8 cellular contexts compared by ENCODE assay signal in genomic region chr1:207335695-207336363, GRCh38. TPM values are rescaled to one million over a fixed set of nuclear protein-coding genes. Genes with fewer than 3 reads are reported as not detected.
DNase-seq lines count a peak whose midpoint lies in the region; ATAC-seq and TF ChIP-seq lines count a peak whose summit lies in the region.

No MANE protein-coding gene starts in this region.

- peak; percentile 25 for TF ChIP-seq CTCF in natural killer cell (IDR thresholded peaks at IDR 0.05)

- no peaks in the 10 kb centered on the region for H3K27me3 Mint-ChIP-seq in activated naive CD8-positive, alpha-beta T cell
- no peaks in the 10 kb centered on the region for H3K27me3 Mint-ChIP-seq in natural killer cell (ENCODE audit: low read depth in 2 of 2)

- peaks cover 76% of the 10 kb centered on the region for H3K4me1 Mint-ChIP-seq in activated naive CD8-positive, alpha-beta T cell (ENCODE audit: low read depth)
- peaks cover 25 to 51% of the 10 kb centered on the region in 2 donors for H3K4me1 Mint-ChIP-seq in natural killer cell

- peak; percentile 56 for ATAC-seq in GM19452 (IDR thresholded peaks at IDR 0.05; ENCODE audit: unreplicated experiment)
- peak; percentile 81 for ATAC-seq in HG03439 (IDR thresholded peaks at IDR 0.05; ENCODE audit: unreplicated experiment)
- peak; percentile 42 to 69 (median 53) for ATAC-seq in natural killer cell

- DNase-seq in EL (peak; percentile 15), natural killer cell (no peak), midbrain (lab: John Stamatoyannopoulos, UW) (no peak), anterior cingulate cortex (lab: John Stamatoyannopoulos, UW) (no peak), mucosa of gallbladder (ENCODE audit: low spot score) (no peak)

- H3K27ac Mint-ChIP-seq in activated naive CD8-positive, alpha-beta T cell: peak overlapping the region; percentile 94
- H3K27ac Mint-ChIP-seq in natural killer cell: peak overlapping the region; percentile 92 to 96

- H3K9me3 Mint-ChIP-seq in activated naive CD8-positive, alpha-beta T cell (ENCODE audit: low read depth): peaks cover 18% of the 10 kb centered on the region
- H3K9me3 Mint-ChIP-seq in natural killer cell: peaks cover 3% of the 10 kb centered on the region in 2 donors

- H3K36me3 Mint-ChIP-seq in activated naive CD8-positive, alpha-beta T cell: peaks cover 46% of the 10 kb centered on the region
- peaks cover 31% of the 10 kb centered on the region for H3K36me3 Mint-ChIP-seq in natural killer cell

- intact Hi-C loops in natural killer cell (cut with micrococcal nuclease): loop anchor here (1.0 kb wide), 1 partner anchor 15 kb away; the partner anchor contains the start of gene CD55

- peak overlapping the region; percentile 75 for H3K4me3 Mint-ChIP-seq in activated naive CD8-positive, alpha-beta T cell
- H3K4me3 Mint-ChIP-seq in natural killer cell: peak overlapping the region; percentile 77

RNA-seq across cellular contexts. Expression of gene CD55, which starts 14.4 kb away (rescaled TPM):
- total RNA-seq in natural killer cell (100 to 1,000 TPM in 2 of 3 donors, 10 to 100 TPM in 1; 80.7 to 138 (median 113) TPM), mucosa of gallbladder (17.9 TPM)
